ENCODE assay signal across 8 cellular contexts in the genomic region with DNA sequence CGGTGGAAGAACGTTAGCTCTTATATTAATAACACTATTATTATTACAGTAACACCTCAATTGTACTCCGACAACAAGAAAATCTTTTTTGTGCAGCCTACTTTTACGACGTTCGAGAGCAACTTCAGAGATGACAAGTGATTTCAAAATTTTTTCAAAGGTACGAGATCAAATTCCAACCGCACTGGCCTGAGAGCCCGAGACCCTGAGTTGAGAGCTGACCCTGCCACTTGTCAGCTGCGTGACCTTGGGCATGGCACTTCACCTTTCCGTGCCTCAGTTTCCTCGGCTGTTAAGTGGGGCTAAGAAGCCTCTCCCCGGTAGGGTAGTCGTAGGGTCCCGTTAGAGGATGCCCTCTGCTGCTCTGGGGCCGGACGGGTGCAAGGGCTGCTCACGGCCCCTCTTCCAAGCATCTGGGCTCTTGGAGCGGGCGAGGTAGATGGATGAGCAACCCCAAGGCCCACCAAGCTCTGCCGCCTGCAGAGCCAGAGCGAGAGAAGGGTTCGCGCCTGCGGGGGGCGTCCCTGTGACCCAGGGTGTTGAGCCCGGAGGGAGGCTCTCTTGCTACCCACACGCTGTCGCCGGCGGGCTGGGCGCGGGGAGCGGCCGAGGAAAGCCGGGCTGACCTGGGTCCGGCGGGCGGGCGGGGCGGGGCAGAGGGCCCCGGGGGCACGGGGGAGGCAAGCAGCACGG. TPM values are rescaled to one million over a fixed set of nuclear protein-coding genes. Genes with fewer than 3 reads are reported as not detected.
DNase-seq lines count a peak whose midpoint lies in the region; ATAC-seq, FAIRE-seq and TF ChIP-seq lines count a peak whose summit lies in the region.

No MANE protein-coding gene starts in this region.

- H3K36me3 ChIP-seq in Karpas-422 (ENCODE audit: insufficient read depth, low read length) (0 out of 2 replicates have a peak, but pooled peaks cover 2% of the 10 kb centered on the region), adrenal gland (replicated peaks in 1 of 2) (no peaks in the 10 kb centered on the region), keratinocyte (ENCODE audit: control insufficient read depth in 2 of 2, extremely low read depth in 1 of 2, insufficient read depth in 2 of 2, low read length in 2 of 2) (no peaks in the 10 kb centered on the region)

- ATAC-seq in GM21423 (IDR thresholded peaks at IDR 0.05; ENCODE audit: unreplicated experiment) (peak; percentile 26), GM21447 (IDR thresholded peaks at IDR 0.05; ENCODE audit: unreplicated experiment) (no peak)

- H3K4me3 ChIP-seq in Karpas-422 (ENCODE audit: low read length) (peak overlapping the region; percentile 91), adrenal gland (peak overlapping the region in 3 of 4 donors; percentile 2 to 92 (median 69)), keratinocyte (ENCODE audit: control insufficient read depth in 2 of 3, extremely low read depth in 1 of 3, insufficient read depth in 2 of 3, low read depth in 1 of 3, low read length in 3 of 3) (peak overlapping the region; percentile 80 to 94 (median 83))

- no peaks in the 10 kb centered on the region for H3K9me2 ChIP-seq in Karpas-422 (replicated peaks; ENCODE audit: insufficient read depth, low read length)

- H2AFZ ChIP-seq in Karpas-422 (ENCODE audit: low read length) (no peak overlapping the region), keratinocyte (ENCODE audit: control insufficient read depth, low read length) (peak overlapping the region; percentile 84)

- FAIRE-seq in keratinocyte (lab: Jason Lieb, UNC), result no peak

- H3K4me1 ChIP-seq in Karpas-422 (ENCODE audit: low read length), result peaks cover 44% of the 10 kb centered on the region
- peaks cover 15 to 37% of the 10 kb centered on the region in 2 donors for H3K4me1 ChIP-seq in adrenal gland (replicated peaks in 1 of 2)
- H3K4me1 ChIP-seq in keratinocyte (ENCODE audit: control insufficient read depth, extremely low read depth, insufficient read depth, low read length), result peaks cover 16% of the 10 kb centered on the region

- no peak for TF ChIP-seq POLR2A in adrenal gland (IDR thresholded peaks at IDR 0.05)

- dilution Hi-C loops in keratinocyte (cut with MboI; ENCODE audit: extremely low pct_ligation_motif_present, low sequenced_read_pairs), result no loop called here

- 2 to 11% (median 4%) methylated on average over 11 to 44 of the region's 44 CpGs for WGBS in adrenal gland, 4 donors

- peak overlapping the region; percentile 89 for H3K9ac ChIP-seq in Karpas-422 (ENCODE audit: low read length)
- H3K9ac ChIP-seq in keratinocyte (ENCODE audit: control insufficient read depth, extremely low read depth, insufficient read depth, low read length), result peak overlapping the region; percentile 69

- H3K9me3 ChIP-seq in Karpas-422 (ENCODE audit: low read length), result no peaks in the 10 kb centered on the region
- no peaks in the 10 kb centered on the region for H3K9me3 ChIP-seq in adrenal gland (replicated peaks in 1 of 3)
- H3K9me3 ChIP-seq in keratinocyte (ENCODE audit: control insufficient read depth, low read depth, low read length), result no peaks in the 10 kb centered on the region

- H3K4me2 ChIP-seq in Karpas-422 (ENCODE audit: low read depth, low read length, poor library complexity, severe bottlenecking), result peak overlapping the region; percentile 99
- peak overlapping the region; percentile 98 for H3K4me2 ChIP-seq in keratinocyte (ENCODE audit: control insufficient read depth, extremely low read depth, insufficient read depth, low read depth, low read length)

- H3K79me2 ChIP-seq in Karpas-422 (ENCODE audit: low read length), result peaks cover 44% of the 10 kb centered on the region
- peaks cover 6% of the 10 kb centered on the region for H3K79me2 ChIP-seq in keratinocyte (ENCODE audit: control insufficient read depth, insufficient read depth, low read length)

- H3K9me1 ChIP-seq in keratinocyte (ENCODE audit: control insufficient read depth, extremely low read depth, insufficient read depth, low read length), result no peaks in the 10 kb centered on the region

- TF ChIP-seq CTCF in adrenal gland (IDR thresholded peaks at IDR 0.05) (no peak), keratinocyte (optimal IDR thresholded peaks at IDR 0.05 in 1 of 3, IDR thresholded peaks at IDR 0.05 in 1 of 3, conservative IDR thresholded peaks at IDR 0.05 in 1 of 3; ENCODE audit: extremely low read depth in 1 of 3, insufficient read depth in 2 of 3, low read length in 3 of 3) (no peak)

- H3K27ac ChIP-seq in Karpas-422 (ENCODE audit: low read length) (no peak overlapping the region), adrenal gland (peak overlapping the region in 4 of 5 donors; percentile 22 to 81 (median 66)), keratinocyte (ENCODE audit: control insufficient read depth, insufficient read depth, low read length) (peak overlapping the region; percentile 26)

- DNase-seq in G401 (ENCODE audit: low spot score) (peak; percentile 36), Karpas-422 (peak; percentile 75), adrenal gland (peak in 5 of 7 donors; percentile 19 to 53 (median 38)), keratinocyte (ENCODE audit: low read depth, low spot score) (no peak), SHP77 (lab: John Stamatoyannopoulos, UW) (no peak)
- DNase-seq in stimulated activated CD8-positive, alpha-beta memory T cell treated with anti-CD3 and anti-CD28 coated beads, Interleukin-4, amount 100 ng/mL, for 24 hours (ENCODE audit: low read depth), result peak; percentile 19

- H3K27me3 ChIP-seq in Karpas-422 (ENCODE audit: low read length) (no peaks in the 10 kb centered on the region), adrenal gland (no peaks in the 10 kb centered on the region), keratinocyte (ENCODE audit: control insufficient read depth, extremely low read depth, insufficient read depth, low read length) (no peaks in the 10 kb centered on the region)

- intact Hi-C loops in adrenal gland (cut with DNase I), result no loop called here

- in situ Hi-C loops in G401 (cut with HindIII; ENCODE audit: low sequenced_read_pairs), result no loop called here

- no peaks in the 10 kb centered on the region for H4K20me1 ChIP-seq in Karpas-422 (ENCODE audit: insufficient read depth, low read depth, low read length)
- H4K20me1 ChIP-seq in keratinocyte (ENCODE audit: control insufficient read depth, extremely low read depth, insufficient read depth, low read length), result no peaks in the 10 kb centered on the region

RNA-seq across cellular contexts. Expression of gene NDRG3, which starts 0.5 kb away (rescaled TPM):
- total RNA-seq in G401 (2014; rRNA removed; shearing (Covaris generic)), result 27.8 and 34.6 TPM in 2 replicates
- total RNA-seq in Karpas-422 (2014; rRNA removed; shearing (Covaris generic); ENCODE audit: low replicate concordance), result 23.7 and 33.6 TPM in 2 replicates
- total RNA-seq in adrenal gland, result 10 to 100 TPM; 29.0 to 91.4 (median 65.7) TPM
- polyA plus RNA-seq in adrenal gland (10 to 100 TPM; 40.4 to 54.4 (median 40.8) TPM), keratinocyte (36.2 to 52.3 TPM (median 44.1 TPM) in 3 replicates)
- polyA plus RNA-seq in keratinocyte (2011; ENCODE audit: low read depth), result 3.0 TPM
- 39.3 and 55.9 TPM in 2 replicates for polyA plus RNA-seq in keratinocyte (2011; cell fraction: cytosol; rRNA removed)
- polyA plus RNA-seq in keratinocyte (2011; cell fraction: nucleus; rRNA removed), result 35.0 and 36.4 TPM in 2 replicates
- 8.6 and 32.2 TPM in 2 replicates for polyA plus RNA-seq in keratinocyte (2012; ENCODE audit: low replicate concordance)
- polyA minus RNA-seq in keratinocyte, result 37.1 to 46.3 TPM (median 45.2 TPM) in 3 replicates
- polyA minus RNA-seq in keratinocyte (2011; cell fraction: cytosol; rRNA and poly(A)+ RNA removed), result 28.4 TPM
- 12.1 and 25.3 TPM in 2 replicates for polyA minus RNA-seq in keratinocyte (2011; cell fraction: nucleus; rRNA and poly(A)+ RNA removed)

RNA-seq across cellular contexts. Expression of gene DSN1, which starts 28.2 kb away (rescaled TPM):
- total RNA-seq in G401 (2014; rRNA removed; shearing (Covaris generic)), result 31.0 and 31.1 TPM in 2 replicates
- total RNA-seq in Karpas-422 (2014; rRNA removed; shearing (Covaris generic); ENCODE audit: low replicate concordance), result 15.4 and 16.3 TPM in 2 replicates
- total RNA-seq in adrenal gland, result 10 to 100 TPM in 4 of 8 donors, 1 to 10 TPM in 4; 6.7 to 17.0 (median 11.1) TPM
- polyA plus RNA-seq in adrenal gland (10 to 100 TPM; 18.5 to 23.5 (median 22.7) TPM), keratinocyte (6.6 to 12.7 TPM (median 9.9 TPM) in 3 replicates)
- 3.8 TPM for polyA plus RNA-seq in keratinocyte (2011; ENCODE audit: low read depth)
- 4.4 and 7.8 TPM in 2 replicates for polyA plus RNA-seq in keratinocyte (2011; cell fraction: cytosol; rRNA removed)
- 9.3 and 10.0 TPM in 2 replicates for polyA plus RNA-seq in keratinocyte (2011; cell fraction: nucleus; rRNA removed)
- 4.4 and 8.1 TPM in 2 replicates for polyA plus RNA-seq in keratinocyte (2012; ENCODE audit: low replicate concordance)
- 1.8 to 6.7 TPM (median 4.6 TPM) in 3 replicates for polyA minus RNA-seq in keratinocyte
- 4.6 TPM for polyA minus RNA-seq in keratinocyte (2011; cell fraction: cytosol; rRNA and poly(A)+ RNA removed)
- polyA minus RNA-seq in keratinocyte (2011; cell fraction: nucleus; rRNA and poly(A)+ RNA removed), result 3.4 and 6.8 TPM in 2 replicates

Comparison
In these comparisons a context has a peak if more than half of its experiments do, and no peak if none do; other contexts are left out.
1. DNase-seq: peak in G401 (single experiment), Karpas-422 (single experiment), adrenal gland (5 of 7) and stimulated activated CD8-positive, alpha-beta memory T cell treated with anti-CD3 and anti-CD28 coated beads, Interleukin-4, amount 100 ng/mL, for 24 hours (single experiment); none in keratinocyte (single experiment) and SHP77 (0 of 2).
2. Peak in every context shown above with its lines, with median percentiles within 50 percentile points of each other: H3K4me3 ChIP-seq.